ENCODE assay signal across 8 cellular contexts in genomic region chrX:123964155-123964554, GRCh38. TPM values are rescaled to one million over a fixed set of nuclear protein-coding genes. Genes with fewer than 3 reads are reported as not detected.
DNase-seq lines count a peak whose midpoint lies in the region; ATAC-seq and TF ChIP-seq lines count a peak whose summit lies in the region.

No MANE protein-coding gene starts in this region.

- peak overlapping the region; percentile 53 for H3K27ac Mint-ChIP-seq in stimulated activated naive B cell treated with anti-CD40 and anti-IgM and Interleukin-4, amounts not matched to agents 10 μg/mL and 1 μg/mL and 100 μg/mL, for 72 hours

- CTCF ChIA-PET in SK-N-SH (lab: Yijun Ruan, JAX) = interaction anchor here (1.5 kb wide), 1 partner anchor 12 kb away, joined by 5 read pairs; no protein-coding TSS in a partner anchor

- peaks cover 80% of the 10 kb centered on the region for H3K79me2 ChIP-seq in SK-N-SH (ENCODE audit: insufficient read depth)

- no peaks in the 10 kb centered on the region for H3K9me3 ChIP-seq in SK-N-SH
- H3K9me3 ChIP-seq in WERI-Rb-1 (ENCODE audit: severe bottlenecking) = no peaks in the 10 kb centered on the region

- peak overlapping the region; percentile 59; the same call in 1 of the 2 replicates for H3K4me2 ChIP-seq in SK-N-SH

- DNase-seq in SK-N-SH (no peak), WERI-Rb-1 (no peak), foreskin keratinocyte (no peak), LoVo (ENCODE audit: low spot score) (no peak), NCI-H2029 treated with DMSO at 0.1 percent for 48 hours (lab: John Stamatoyannopoulos, UW) (no peak)
- no peak for DNase-seq in stimulated activated naive B cell treated with anti-CD40 and anti-IgM and Interleukin-4, amounts not matched to agents 10 μg/mL and 1 μg/mL and 100 μg/mL, for 72 hours

- H3K4me3 ChIP-seq in SK-N-SH (ENCODE audit: low read depth in 2 of 2, low read length in 1 of 2) (peak overlapping the region; percentile 64 to 82; a peak in 3 of 4 replicates), WERI-Rb-1 (ENCODE audit: low read depth, low read length) (peak overlapping the region; percentile 73)

- peaks cover 15% of the 10 kb centered on the region for H3F3A ChIP-seq in SK-N-SH (replicated peaks; ENCODE audit: insufficient read depth)

- POLR2A ChIA-PET in SK-N-SH (lab: Yijun Ruan, JAX) = no interaction called here

- peak overlapping the region; percentile 94 to 99 for H3K4me3 Mint-ChIP-seq in stimulated activated naive B cell treated with anti-CD40 and anti-IgM and Interleukin-4, amounts not matched to agents 10 μg/mL and 1 μg/mL and 100 μg/mL, for 72 hours

- no peaks in the 10 kb centered on the region for H3K27me3 Mint-ChIP-seq in stimulated activated naive B cell treated with anti-CD40 and anti-IgM and Interleukin-4, amounts not matched to agents 10 μg/mL and 1 μg/mL and 100 μg/mL, for 72 hours

- H2AFZ ChIP-seq in SK-N-SH (ENCODE audit: low read depth) = no peak overlapping the region

- H3K9me2 ChIP-seq in SK-N-SH = no peaks in the 10 kb centered on the region

- no peaks in the 10 kb centered on the region for H3K4me1 ChIP-seq in SK-N-SH (ENCODE audit: control insufficient read depth in 1 of 2, insufficient read depth in 2 of 2, low read depth in 1 of 2, low read length in 1 of 2)
- H3K4me1 ChIP-seq in foreskin keratinocyte = peaks cover 8% of the 10 kb centered on the region

- no peak for TF ChIP-seq RAD21 in SK-N-SH (IDR thresholded peaks at IDR 0.05; ENCODE audit: low read length)

- H4K20me1 ChIP-seq in SK-N-SH (ENCODE audit: insufficient read depth) = peaks cover 48% of the 10 kb centered on the region

- H3K9me3 Mint-ChIP-seq in stimulated activated naive B cell treated with anti-CD40 and anti-IgM and Interleukin-4, amounts not matched to agents 10 μg/mL and 1 μg/mL and 100 μg/mL, for 72 hours = no peaks in the 10 kb centered on the region

- peak overlapping the region; percentile 55; the same call in 1 of the 2 replicates for H3K9ac ChIP-seq in SK-N-SH

- H3K36me3 Mint-ChIP-seq in stimulated activated naive B cell treated with anti-CD40 and anti-IgM and Interleukin-4, amounts not matched to agents 10 μg/mL and 1 μg/mL and 100 μg/mL, for 72 hours = peaks cover 16 to 19% of the 10 kb centered on the region in 2 donors

- TF ChIP-seq CTCF in SK-N-SH (IDR thresholded peaks at IDR 0.05) (no peak), WERI-Rb-1 (IDR thresholded peaks at IDR 0.05; ENCODE audit: low read depth, low read length) (no peak), foreskin keratinocyte (conservative IDR thresholded peaks at IDR 0.05) (no peak)

- ATAC-seq in SK-N-SH treated with all-trans-retinoic acid at 6 μM for 48 hours = no peak
- no peak for ATAC-seq in foreskin keratinocyte
- ATAC-seq in stimulated activated naive B cell treated with anti-CD40 and anti-IgM and Interleukin-4, amounts not matched to agents 10 μg/mL and 1 μg/mL and 100 μg/mL, for 72 hours (replicated peaks) = no peak
- ATAC-seq in HG03432 (IDR thresholded peaks at IDR 0.05; ENCODE audit: unreplicated experiment) = no peak

- no peak for TF ChIP-seq EP300 in SK-N-SH (IDR thresholded peaks at IDR 0.05; ENCODE audit: borderline replicate concordance in 1 of 2, low read depth in 1 of 2, low read length in 1 of 2)

- H3K27ac ChIP-seq in SK-N-SH (ENCODE audit: low read depth in 2 of 2, low read length in 1 of 2) (peak overlapping the region in 1 of 2 experiments; percentile 90; a peak in 1 of 4 replicates), WERI-Rb-1 (peak overlapping the region; percentile 96; the same call in 1 of the 2 replicates), foreskin keratinocyte (peak overlapping the region; percentile 100)

- H3K36me3 ChIP-seq in SK-N-SH (replicated peaks in 1 of 2; ENCODE audit: control insufficient read depth in 1 of 2, insufficient read depth in 2 of 2, low read length in 1 of 2) = no peaks in the 10 kb centered on the region
- no peaks in the 10 kb centered on the region for H3K36me3 ChIP-seq in WERI-Rb-1

- H3K4me1 Mint-ChIP-seq in stimulated activated naive B cell treated with anti-CD40 and anti-IgM and Interleukin-4, amounts not matched to agents 10 μg/mL and 1 μg/mL and 100 μg/mL, for 72 hours = peaks cover 7 to 24% of the 10 kb centered on the region in 2 donors

- H3K27me3 ChIP-seq in SK-N-SH (ENCODE audit: insufficient read depth) (no peaks in the 10 kb centered on the region), WERI-Rb-1 (ENCODE audit: insufficient read depth, low read depth, severe bottlenecking) (peaks cover 6% of the 10 kb centered on the region), foreskin keratinocyte (no peaks in the 10 kb centered on the region)

- WGBS in SK-N-SH (ENCODE audit: low lambda C conversion rate) = 1% methylated on average over 2 of the region's 2 CpGs

TF ChIP-seq in SK-N-SH, 30 proteins besides CTCF, POLR2A, EP300 and RAD21:
- TF ChIP-seq TEAD4 (IDR thresholded peaks at IDR 0.05; ENCODE audit: borderline replicate concordance, insufficient read depth) (no peak), FOSL2 (IDR thresholded peaks at IDR 0.05; ENCODE audit: borderline replicate concordance, low read depth) (peak; percentile 15; the same call in 1 of the 2 replicates)

TF ChIP-seq in SK-N-SH treated with all-trans-retinoic acid at 6 μM for 48 hours, 23 proteins besides CTCF, POLR2A, EP300 and RAD21:
- TF ChIP-seq GLIS3 (CRISPR knock-in tag; IDR thresholded peaks at IDR 0.05) (no peak), ZFP3 (CRISPR knock-in tag; IDR thresholded peaks at IDR 0.05) (no peak), RARB (CRISPR knock-in tag; IDR thresholded peaks at IDR 0.05) (no peak), ARNTL (CRISPR knock-in tag; IDR thresholded peaks at IDR 0.05; ENCODE audit: borderline replicate concordance, low read depth) (no peak), POU6F1 (CRISPR knock-in tag; IDR thresholded peaks at IDR 0.05; ENCODE audit: borderline replicate concordance, low read depth) (no peak), TSHZ2 (CRISPR knock-in tag; IDR thresholded peaks at IDR 0.05) (no peak), ISL1 (CRISPR knock-in tag; IDR thresholded peaks at IDR 0.05) (no peak)

RNA-seq across cellular contexts. Expression of gene STAG2, which starts 2.6 kb away (rescaled TPM):
- polyA plus RNA-seq in SK-N-SH (2012; rRNA removed) (11.3 and 11.6 TPM in 2 replicates), foreskin keratinocyte (7.9 and 9.4 TPM in 2 replicates)
- polyA plus RNA-seq in SK-N-SH (2012; cell fraction: cytosol; rRNA removed) = 20.3 and 21.0 TPM in 2 replicates
- polyA plus RNA-seq in SK-N-SH (2012; cell fraction: nucleus; rRNA removed) = 4.9 and 13.5 TPM in 2 replicates
- total RNA-seq in foreskin keratinocyte = 46.6 and 46.7 TPM in 2 replicates
